ENCODE assay signal across 3 cellular contexts in genomic region chr9:67312504-67312903, GRCh38.
DNase-seq lines count a peak whose midpoint lies in the region; ATAC-seq, FAIRE-seq and TF ChIP-seq lines count a peak whose summit lies in the region.
"Not testable (repeated sequence)": the region's sequence is repeated elsewhere in the genome, so short reads cannot be mapped to it uniquely, and the experiment has no call there.

No MANE protein-coding gene starts in this region.

- H3K9me1 ChIP-seq in K562 (ENCODE audit: control insufficient read depth, insufficient read depth, low read length) = not testable (repeated sequence)

- H3K4me2 ChIP-seq in K562 (ENCODE audit: insufficient read depth, low read length) = not testable (repeated sequence)

- TF ChIP-seq EP300 in K562 (IDR thresholded peaks at IDR 0.05; ENCODE audit: low read length) = not testable (repeated sequence)

- WGBS in K562 (ENCODE audit: insufficient coverage, low coverage, missing lambda C conversion rate) = no CpG with 5 or more reads among the region's 5 CpGs

- not testable (repeated sequence) for H3K4me3 Mint-ChIP-seq in stimulated activated effector memory CD8-positive, alpha-beta T cell treated with anti-CD3 and anti-CD28 coated beads, Interleukin-12 subunit alpha, Interleukin-12 subunit beta, amount 100 ng/mL, for 72 hours; stimulated activated memory B cell treated with anti-CD40 and anti-IgM and Interleukin-4, amounts not matched to agents 10 μg/mL and 1 μg/mL and 100 μg/mL, for 72 hours

- not testable (repeated sequence) for H4K20me1 ChIP-seq in K562 (replicated peaks; ENCODE audit: control insufficient read depth, insufficient read depth, low read length)

- not testable (repeated sequence) for FAIRE-seq in K562 (lab: Jason Lieb, UNC)

- not testable (repeated sequence) for H3K79me2 ChIP-seq in K562 (ENCODE audit: control insufficient read depth, insufficient read depth, low read length)

- H2AFZ ChIP-seq in K562 (ENCODE audit: low read depth, low read length) = not testable (repeated sequence)

- CTCF ChIA-PET in K562 (lab: Yijun Ruan, JAX; ENCODE audit: low intra/inter-chr PET ratio) = not testable (repeated sequence)

- POLR2A ChIA-PET in K562 (lab: Yijun Ruan, JAX) = not testable (repeated sequence)

- H3K27ac Mint-ChIP-seq in stimulated activated effector memory CD8-positive, alpha-beta T cell treated with anti-CD3 and anti-CD28 coated beads, Interleukin-12 subunit alpha, Interleukin-12 subunit beta, amount 100 ng/mL, for 72 hours; stimulated activated memory B cell treated with anti-CD40 and anti-IgM and Interleukin-4, amounts not matched to agents 10 μg/mL and 1 μg/mL and 100 μg/mL, for 72 hours: not testable (repeated sequence)

- not testable (repeated sequence) for BruUV-seq in K562 (replicated peaks; lab: Mats Ljungman, UMichigan)

- TF ChIP-seq CTCF in K562 (IDR thresholded peaks at IDR 0.05 in 2 of 3, conservative IDR thresholded peaks at IDR 0.05 in 1 of 3; ENCODE audit: insufficient read depth in 2 of 3, low read depth in 1 of 3, low read length in 3 of 3) = not testable (repeated sequence)

- H3K27me3 Mint-ChIP-seq in stimulated activated memory B cell treated with anti-CD40 and anti-IgM and Interleukin-4, amounts not matched to agents 10 μg/mL and 1 μg/mL and 100 μg/mL, for 72 hours = not testable (repeated sequence)

- TF ChIP-seq POLR2A in K562 (conservative IDR thresholded peaks at IDR 0.05) = not testable (repeated sequence)

- H3K27ac ChIP-seq in K562 (ENCODE audit: extremely low read depth, low read depth, low read length) = not testable (repeated sequence)

- H3K36me3 Mint-ChIP-seq in stimulated activated effector memory CD8-positive, alpha-beta T cell treated with anti-CD3 and anti-CD28 coated beads, Interleukin-12 subunit alpha, Interleukin-12 subunit beta, amount 100 ng/mL, for 72 hours; stimulated activated memory B cell treated with anti-CD40 and anti-IgM and Interleukin-4, amounts not matched to agents 10 μg/mL and 1 μg/mL and 100 μg/mL, for 72 hours: not testable (repeated sequence)

- H3K36me3 ChIP-seq in K562 (ENCODE audit: control insufficient read depth, insufficient read depth, low read length) = not testable (repeated sequence)

- ATAC-seq in K562 = peak; percentile 98
- ATAC-seq in stimulated activated effector memory CD8-positive, alpha-beta T cell treated with anti-CD3 and anti-CD28 coated beads, Interleukin-12 subunit alpha, Interleukin-12 subunit beta, amount 100 ng/mL, for 72 hours = peak; percentile 13
- ATAC-seq in stimulated activated memory B cell treated with anti-CD40 and anti-IgM and Interleukin-4, amounts not matched to agents 10 μg/mL and 1 μg/mL and 100 μg/mL, for 72 hours = peak; percentile 25

- H3K9ac ChIP-seq in K562 (ENCODE audit: insufficient read depth in 1 of 2, low read depth in 2 of 2, low read length in 2 of 2) = not testable (repeated sequence)

- H3K4me1 ChIP-seq in K562 (replicated peaks in 1 of 2; ENCODE audit: control insufficient read depth in 2 of 2, insufficient read depth in 2 of 2, low read length in 2 of 2) = not testable (repeated sequence)

- H3K27me3 ChIP-seq in K562 (ENCODE audit: control insufficient read depth in 2 of 2, insufficient read depth in 2 of 2, low read length in 2 of 2) = not testable (repeated sequence)

- TF ChIP-seq RAD21 in K562 (CRISPR knock-in tag; conservative IDR thresholded peaks at IDR 0.05 in 1 of 2, IDR thresholded peaks at IDR 0.05 in 1 of 2) = not testable (repeated sequence)

- H3K9me3 ChIP-seq in K562 (replicated peaks; ENCODE audit: control insufficient read depth, insufficient read depth, low read depth, low read length) = not testable (repeated sequence)

- H3K9me3 Mint-ChIP-seq in stimulated activated effector memory CD8-positive, alpha-beta T cell treated with anti-CD3 and anti-CD28 coated beads, Interleukin-12 subunit alpha, Interleukin-12 subunit beta, amount 100 ng/mL, for 72 hours; stimulated activated memory B cell treated with anti-CD40 and anti-IgM and Interleukin-4, amounts not matched to agents 10 μg/mL and 1 μg/mL and 100 μg/mL, for 72 hours: not testable (repeated sequence)

- H3K4me1 Mint-ChIP-seq in stimulated activated effector memory CD8-positive, alpha-beta T cell treated with anti-CD3 and anti-CD28 coated beads, Interleukin-12 subunit alpha, Interleukin-12 subunit beta, amount 100 ng/mL, for 72 hours; stimulated activated memory B cell treated with anti-CD40 and anti-IgM and Interleukin-4, amounts not matched to agents 10 μg/mL and 1 μg/mL and 100 μg/mL, for 72 hours: not testable (repeated sequence)

- not testable (repeated sequence) for H3K4me3 ChIP-seq in K562

- intact Hi-C loops in K562 (cut with micrococcal nuclease) = not testable (repeated sequence)

- DNase-seq in K562 (ENCODE audit: extremely low read depth in 1 of 4, low spot score in 3 of 4); stimulated activated effector memory CD8-positive, alpha-beta T cell treated with anti-CD3 and anti-CD28 coated beads, Interleukin-12 subunit alpha, Interleukin-12 subunit beta, amount 100 ng/mL, for 72 hours (ENCODE audit: low spot score in 2 of 2): not testable (repeated sequence)

- in situ Hi-C loops in K562 (cut with MboI) = not testable (repeated sequence)

Comparison
In these comparisons a context has a peak if more than half of its experiments do, and no peak if none do; other contexts are left out.
1. ATAC-seq: peak in every context shown above with its lines; median percentile 98 in K562; 25 in stimulated activated memory B cell treated with anti-CD40 and anti-IgM and Interleukin-4, amounts not matched to agents 10 μg/mL and 1 μg/mL and 100 μg/mL, for 72 hours; 13 in stimulated activated effector memory CD8-positive, alpha-beta T cell treated with anti-CD3 and anti-CD28 coated beads, Interleukin-12 subunit alpha, Interleukin-12 subunit beta, amount 100 ng/mL, for 72 hours.